19 cellular contexts compared by ENCODE assay signal in the genomic region with DNA sequence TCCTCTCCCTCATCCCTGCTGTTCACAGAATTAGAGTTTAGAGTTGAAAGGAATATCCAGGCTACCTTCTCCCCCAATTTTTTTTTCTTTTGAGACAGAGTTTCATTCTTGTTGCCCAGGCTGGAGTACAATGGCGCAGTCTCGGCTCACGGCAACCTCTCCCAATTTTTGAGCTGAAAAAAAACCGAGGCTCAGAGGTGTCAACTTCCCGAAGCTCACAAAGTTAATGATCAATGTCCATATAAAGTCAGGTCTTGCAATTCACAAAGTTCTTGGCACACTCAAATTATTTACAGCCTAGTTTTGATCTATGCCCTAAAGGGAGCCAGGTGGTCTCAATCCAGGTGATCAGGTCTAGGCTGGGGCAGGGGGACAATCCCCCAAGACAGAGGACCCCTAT. TPM values are rescaled to one million over a fixed set of nuclear protein-coding genes. Genes with fewer than 3 reads are reported as not detected.
DNase-seq lines count a peak whose midpoint lies in the region; ATAC-seq, FAIRE-seq and TF ChIP-seq lines count a peak whose summit lies in the region.
"Had no signal": no experiment of that assay in that cellular context is flagged by ENCODE, and none has a peak within 500 bp of the region (broad histone marks: within the 10 kb centered on the region; RNA-seq: fewer than 3 reads in every experiment).

No MANE protein-coding gene starts in this region.

- no peaks in the 10 kb centered on the region for H3K36me3 ChIP-seq in ES-I3 (ENCODE audit: insufficient read depth, low read length)
- H3K36me3 ChIP-seq in HepG2 (replicated peaks in 1 of 2; ENCODE audit: control insufficient read depth in 1 of 2, insufficient read depth in 2 of 2, low read length in 2 of 2) = no peaks in the 10 kb centered on the region

- H3K4me2 ChIP-seq in HepG2 (ENCODE audit: low read depth, low read length) = peak overlapping the region; percentile 83

- in situ Hi-C loops in HepG2 (cut with HindIII; ENCODE audit: extremely low pct_ligation_motif_present, low pct_unique_long_range_greater_than_20kb) = no loop called here

- H3K9ac ChIP-seq in ES-I3 (ENCODE audit: low read depth, low read length) (peak overlapping the region; percentile 2; the same call in 1 of the 2 replicates), HepG2 (ENCODE audit: insufficient read depth, low read depth, low read length) (peak overlapping the region; percentile 11; the same call in 1 of the 2 replicates)

- CTCF ChIA-PET in WTC11 (lab: Charles Lee) (interaction anchor here (0.9 to 4.3 kb wide), 10 partner anchors 7 to 415 kb away, joined by 3 to 21 read pairs (median 9); a partner anchor contains a TSS), HepG2 (lab: Yijun Ruan, JAX; ENCODE audit: low intra/inter-chr PET ratio, low total read pairs) (no interaction called here)
- CTCF ChIA-PET in activated CD4-positive, alpha-beta memory T cell treated with anti-CD3 and anti-CD28 coated beads, Interleukin-2, amount 10 ng/mL, durations not matched to agents 7 days and 5 days (lab: Charles Lee) = interaction anchor here (1.0 to 1.4 kb wide), 2 partner anchors 19 to 112 kb away, joined by 3 read pairs; a partner anchor contains a TSS

- 0 out of 2 replicates have a peak, but pooled peaks cover 4% of the 10 kb centered on the region for H3K36me3 Mint-ChIP-seq in WTC11
- peaks cover 6% of the 10 kb centered on the region for H3K36me3 Mint-ChIP-seq in progenitor cell of endocrine pancreas (ENCODE audit: insufficient read depth)
- H3K36me3 Mint-ChIP-seq in activated CD4-positive, alpha-beta memory T cell treated with anti-CD3 and anti-CD28 coated beads, Interleukin-2, amount 10 ng/mL, durations not matched to agents 7 days and 5 days (ENCODE audit: low read depth) = no peaks in the 10 kb centered on the region
- H3K36me3 Mint-ChIP-seq in activated naive CD8-positive, alpha-beta T cell treated with anti-CD3 and anti-CD28 coated beads, Interleukin-2, amount 50 U/mL, for 24 hours (ENCODE audit: low read depth) = no peaks in the 10 kb centered on the region
- H3K36me3 Mint-ChIP-seq: CD4-positive, CD25-positive, alpha-beta regulatory T cell had no signal

- H3K4me1 ChIP-seq in ES-I3 (ENCODE audit: insufficient read depth, low read length) (peaks cover 22% of the 10 kb centered on the region), HepG2 (ENCODE audit: insufficient read depth, low read length) (peaks cover 68% of the 10 kb centered on the region)

- ATAC-seq in WTC11 (no peak), HepG2 (no peak)
- ATAC-seq in activated naive CD8-positive, alpha-beta T cell treated with anti-CD3 and anti-CD28 coated beads, Interleukin-2, amount 50 U/mL, for 24 hours = no peak

- no peak overlapping the region for H3K27ac ChIP-seq in HepG2 (ENCODE audit: extremely low read length, insufficient read depth, low read length)

- WGBS in HepG2 (ENCODE audit: low lambda C conversion rate) = 9% methylated on average over 5 of the region's 5 CpGs

- no TSS peak for BruUV-seq in HepG2 (replicated peaks; lab: Mats Ljungman, UMichigan)

- H3K27me3 Mint-ChIP-seq in WTC11 (ENCODE audit: low read depth) (no peaks in the 10 kb centered on the region; the same call in 1 of the 2 replicates), progenitor cell of endocrine pancreas (no peaks in the 10 kb centered on the region)
- peaks cover 12% of the 10 kb centered on the region for H3K27me3 Mint-ChIP-seq in activated CD4-positive, alpha-beta memory T cell treated with anti-CD3 and anti-CD28 coated beads, Interleukin-2, amount 10 ng/mL, durations not matched to agents 7 days and 5 days
- H3K27me3 Mint-ChIP-seq in activated naive CD8-positive, alpha-beta T cell treated with anti-CD3 and anti-CD28 coated beads, Interleukin-2, amount 50 U/mL, for 24 hours = no peaks in the 10 kb centered on the region
- H3K27me3 Mint-ChIP-seq: CD4-positive, CD25-positive, alpha-beta regulatory T cell had no signal

- peak overlapping the region; percentile 78 for H3K27ac Mint-ChIP-seq in WTC11
- H3K27ac Mint-ChIP-seq in progenitor cell of endocrine pancreas = peak overlapping the region; percentile 90
- H3K27ac Mint-ChIP-seq in activated CD4-positive, alpha-beta memory T cell treated with anti-CD3 and anti-CD28 coated beads, Interleukin-2, amount 10 ng/mL, durations not matched to agents 7 days and 5 days = no peak overlapping the region
- H3K27ac Mint-ChIP-seq in activated naive CD8-positive, alpha-beta T cell treated with anti-CD3 and anti-CD28 coated beads, Interleukin-2, amount 50 U/mL, for 24 hours = no peak overlapping the region

- POLR2A ChIA-PET in WTC11 (lab: Charles Lee) (interaction anchor here (0.6 to 1.5 kb wide), 6 partner anchors 9 to 111 kb away, joined by 3 read pairs; no protein-coding TSS in a partner anchor), HepG2 (lab: Yijun Ruan, JAX) (interaction anchor here (0.5 to 3.7 kb wide), 4 partner anchors 9 to 139 kb away, joined by 3 to 28 read pairs (median 5); a partner anchor contains a TSS)
- POLR2A ChIA-PET in activated CD4-positive, alpha-beta memory T cell treated with anti-CD3 and anti-CD28 coated beads, Interleukin-2, amount 10 ng/mL, durations not matched to agents 7 days and 5 days (lab: Charles Lee) = interaction anchor here (0.9 to 3.6 kb wide), 3 partner anchors 8 to 78 kb away, joined by 3 to 20 read pairs (median 4); a partner anchor contains a TSS

- intact Hi-C loops in HepG2 (cut with micrococcal nuclease; ENCODE audit: unreplicated experiment) = loop anchor here (10.0 kb wide), 1 partner anchor 85 kb away; no protein-coding TSS in a partner anchor

- H3K4me3 Mint-ChIP-seq in WTC11 (peak overlapping the region; percentile 21; the same call in 1 of the 2 replicates), progenitor cell of endocrine pancreas (ENCODE audit: low read depth) (no peak overlapping the region)
- no peak overlapping the region for H3K4me3 Mint-ChIP-seq in activated CD4-positive, alpha-beta memory T cell treated with anti-CD3 and anti-CD28 coated beads, Interleukin-2, amount 10 ng/mL, durations not matched to agents 7 days and 5 days
- no peak overlapping the region for H3K4me3 Mint-ChIP-seq in activated naive CD8-positive, alpha-beta T cell treated with anti-CD3 and anti-CD28 coated beads, Interleukin-2, amount 50 U/mL, for 24 hours

- no peaks in the 10 kb centered on the region for H4K20me1 ChIP-seq in HepG2 (ENCODE audit: insufficient read depth, low read length)

- TF ChIP-seq RAD21 in HepG2 (CRISPR knock-in tag; IDR thresholded peaks at IDR 0.05) = no peak

- FAIRE-seq in HepG2 (lab: Jason Lieb, UNC) = no peak
- FAIRE-seq: A204.1, D721Med had no signal

- TF ChIP-seq EP300 in HepG2 (IDR thresholded peaks at IDR 0.05; ENCODE audit: low read depth in 2 of 2, low read length in 2 of 2) (no peak), HepG2 (CRISPR knock-in tag; IDR thresholded peaks at IDR 0.05; ENCODE audit: borderline replicate concordance) (no peak)

- H3K9me3 ChIP-seq in ES-I3 (ENCODE audit: control insufficient read depth, insufficient read depth, low read length) = no peaks in the 10 kb centered on the region
- H3K9me3 ChIP-seq in HepG2 (ENCODE audit: low read length) = no peaks in the 10 kb centered on the region

- H3K27me3 ChIP-seq in HepG2 (ENCODE audit: control insufficient read depth in 1 of 2, insufficient read depth in 2 of 2, low read length in 2 of 2) = no peaks in the 10 kb centered on the region; a peak in 1 of 5 replicates

- DNase-seq in WTC11 (ENCODE audit: low spot score) = no peak
- no peak for DNase-seq in HepG2 (ENCODE audit: low spot score)
- no peak for DNase-seq in progenitor cell of endocrine pancreas (ENCODE audit: low spot score, unreplicated experiment)
- DNase-seq in activated CD4-positive, alpha-beta memory T cell treated with anti-CD3 and anti-CD28 coated beads, Interleukin-2, amount 10 ng/mL, durations not matched to agents 7 days and 5 days = no peak
- DNase-seq in NCI-H2196 treated with DMSO at 0.1 percent for 48 hours (lab: John Stamatoyannopoulos, UW; ENCODE audit: unreplicated experiment) = no peak
- no peak for DNase-seq in activated naive CD8-positive, alpha-beta T cell treated with anti-CD3 and anti-CD28 coated beads, Interleukin-2, amount 50 U/mL, for 24 hours
- no peak for DNase-seq in NCI-H146 (lab: John Stamatoyannopoulos, UW)
- DNase-seq: CD4-positive, CD25-positive, alpha-beta regulatory T cell; DMS79 treated with DMSO at 0.1 percent for 48 hours; GDM1; IMR-90; Kasumi-1; NCI-H1105 treated with DMSO at 0.1 percent for 48 hours; NCI-H2029 treated with DMSO at 0.1 percent for 48 hours; NCI-H524 had no signal

- no peaks in the 10 kb centered on the region for H3K79me2 ChIP-seq in HepG2 (ENCODE audit: insufficient read depth, low read length)

- H3K4me1 Mint-ChIP-seq in WTC11 (peaks cover 42% of the 10 kb centered on the region), progenitor cell of endocrine pancreas (ENCODE audit: low read depth) (peaks cover 27% of the 10 kb centered on the region)
- H3K4me1 Mint-ChIP-seq in activated CD4-positive, alpha-beta memory T cell treated with anti-CD3 and anti-CD28 coated beads, Interleukin-2, amount 10 ng/mL, durations not matched to agents 7 days and 5 days = peaks cover 7% of the 10 kb centered on the region
- H3K4me1 Mint-ChIP-seq in activated naive CD8-positive, alpha-beta T cell treated with anti-CD3 and anti-CD28 coated beads, Interleukin-2, amount 50 U/mL, for 24 hours = peaks cover 2% of the 10 kb centered on the region

- H3K9me3 Mint-ChIP-seq in WTC11 (no peaks in the 10 kb centered on the region), progenitor cell of endocrine pancreas (ENCODE audit: low read depth) (no peaks in the 10 kb centered on the region)
- no peaks in the 10 kb centered on the region for H3K9me3 Mint-ChIP-seq in activated CD4-positive, alpha-beta memory T cell treated with anti-CD3 and anti-CD28 coated beads, Interleukin-2, amount 10 ng/mL, durations not matched to agents 7 days and 5 days
- no peaks in the 10 kb centered on the region for H3K9me3 Mint-ChIP-seq in activated naive CD8-positive, alpha-beta T cell treated with anti-CD3 and anti-CD28 coated beads, Interleukin-2, amount 50 U/mL, for 24 hours

- no peak for TF ChIP-seq CTCF in WTC11 (IDR thresholded peaks at IDR 0.05)
- TF ChIP-seq CTCF in HepG2 (CRISPR knock-in tag; IDR thresholded peaks at IDR 0.05) = no peak
- no peak for TF ChIP-seq CTCF in progenitor cell of endocrine pancreas (IDR thresholded peaks at IDR 0.05; ENCODE audit: unreplicated experiment)

- H3K4me3 ChIP-seq in HepG2 (replicated peaks in 1 of 3; ENCODE audit: insufficient read depth in 1 of 3, low read depth in 2 of 3, low read length in 3 of 3) = peak overlapping the region in 2 of 3 experiments; percentile 9 to 76; a peak in 2 of 6 replicates

- no peak overlapping the region for H2AFZ ChIP-seq in HepG2 (ENCODE audit: low read length)

- no peak for TF ChIP-seq POLR2A in HepG2 (IDR thresholded peaks at IDR 0.05; ENCODE audit: insufficient read depth in 1 of 2, low read depth in 2 of 2, low read length in 2 of 2)

RNA-seq across cellular contexts. Expression of a gene that starts 0.8 kb away (rescaled TPM):
- 47.0 to 52.9 TPM (median 49.0 TPM) in 3 replicates for total RNA-seq in WTC11 (2021)
- 0.29 TPM in 1 of 2 replicates, not detected in the other for total RNA-seq in HepG2 (2016; rRNA removed; fragmentation: Illumina TruSeq; extraction: Trizol)
- 0.20 TPM in 1 of 2 replicates, not detected in the other for total RNA-seq in HepG2 (2016; cell fraction: cytosol; rRNA removed; fragmentation: Illumina TruSeq; extraction: Trizol; ENCODE audit: low read depth)
- 0.18 and 0.50 TPM in 2 replicates for total RNA-seq in HepG2 (2016; cell fraction: insoluble cytoplasmic fraction; rRNA removed; fragmentation: Illumina TruSeq; extraction: Trizol)
- total RNA-seq in HepG2 (2016; cell fraction: membrane; rRNA removed; fragmentation: Illumina TruSeq; extraction: Trizol) = 0.09 TPM in 1 of 2 replicates, not detected in the other
- 0.22 and 0.38 TPM in 2 replicates for total RNA-seq in HepG2 (2016; cell fraction: nucleus; rRNA removed; fragmentation: Illumina TruSeq; extraction: Trizol)
- polyA plus RNA-seq in HepG2 (2011; rRNA removed) = 0.79 and 1.8 TPM in 2 replicates
- 1.6 and 1.9 TPM in 2 replicates for polyA plus RNA-seq in HepG2 (2011; cell fraction: cytosol; rRNA removed)
- polyA plus RNA-seq in HepG2 (2011; cell fraction: nucleus; rRNA removed) = 0.68 and 0.78 TPM in 2 replicates
- 0.32 and 0.55 TPM in 2 replicates for polyA plus RNA-seq in HepG2 (2012)
- polyA plus RNA-seq in HepG2 (2016; cell fraction: cytosol; fragmentation: Illumina TruSeq; extraction: Trizol; ENCODE audit: low read depth) = not detected in 2 replicates
- polyA plus RNA-seq in HepG2 (2016; cell fraction: insoluble cytoplasmic fraction; fragmentation: Illumina TruSeq; extraction: Trizol; ENCODE audit: low read depth) = 0.14 TPM in 1 of 2 replicates, not detected in the other
- polyA plus RNA-seq in HepG2 (2016; cell fraction: membrane; fragmentation: Illumina TruSeq; extraction: Trizol; ENCODE audit: low read depth) = 0.11 TPM in 1 of 2 replicates, not detected in the other
- polyA plus RNA-seq in HepG2 (2016; cell fraction: nucleus; fragmentation: Illumina TruSeq; extraction: Trizol; ENCODE audit: insufficient read depth, low read depth) = 0.28 and 0.51 TPM in 2 replicates
- polyA minus RNA-seq in HepG2 (2011; rRNA and poly(A)+ RNA removed; ENCODE audit: low replicate concordance) = 0.12 TPM in 1 of 2 replicates, not detected in the other
- polyA minus RNA-seq in HepG2 (2011; cell fraction: cytosol; rRNA and poly(A)+ RNA removed) = 0.49 and 0.53 TPM in 2 replicates
- 0.52 and 0.99 TPM in 2 replicates for polyA minus RNA-seq in HepG2 (2011; cell fraction: nucleus; rRNA and poly(A)+ RNA removed)
- total RNA-seq in progenitor cell of endocrine pancreas = 22.9 and 26.0 TPM in 2 replicates
- total RNA-seq in activated CD4-positive, alpha-beta memory T cell treated with anti-CD3 and anti-CD28 coated beads, Interleukin-2, amount 10 ng/mL, durations not matched to agents 7 days and 5 days = not detected
- total RNA-seq: IMR-90 had no signal
- polyA plus RNA-seq: IMR-90 had no signal

RNA-seq across cellular contexts. Expression of a gene that starts 7.6 kb away (rescaled TPM):
- total RNA-seq in WTC11 (2021) (61.1 to 91.7 TPM (median 69.3 TPM) in 3 replicates), HepG2 (2016; rRNA removed; fragmentation: Illumina TruSeq; extraction: Trizol) (6.8 and 23.9 TPM in 2 replicates), progenitor cell of endocrine pancreas (236 and 246 TPM in 2 replicates)
- total RNA-seq in HepG2 (2016; cell fraction: cytosol; rRNA removed; fragmentation: Illumina TruSeq; extraction: Trizol; ENCODE audit: low read depth) = 8.4 and 11.8 TPM in 2 replicates
- 6.3 and 23.7 TPM in 2 replicates for total RNA-seq in HepG2 (2016; cell fraction: insoluble cytoplasmic fraction; rRNA removed; fragmentation: Illumina TruSeq; extraction: Trizol)
- total RNA-seq in HepG2 (2016; cell fraction: membrane; rRNA removed; fragmentation: Illumina TruSeq; extraction: Trizol) = 9.0 and 9.3 TPM in 2 replicates
- 45.2 and 52.0 TPM in 2 replicates for total RNA-seq in HepG2 (2016; cell fraction: nucleus; rRNA removed; fragmentation: Illumina TruSeq; extraction: Trizol)
- polyA plus RNA-seq in HepG2 (2011; rRNA removed) = 53.3 and 68.4 TPM in 2 replicates
- polyA plus RNA-seq in HepG2 (2011; cell fraction: cytosol; rRNA removed) = 12.0 and 12.6 TPM in 2 replicates
- 382 and 397 TPM in 2 replicates for polyA plus RNA-seq in HepG2 (2011; cell fraction: nucleus; rRNA removed)
- polyA plus RNA-seq in HepG2 (2012) = 27.8 and 32.4 TPM in 2 replicates
- polyA plus RNA-seq in HepG2 (2016; cell fraction: cytosol; fragmentation: Illumina TruSeq; extraction: Trizol; ENCODE audit: low read depth) = 1.2 and 1.4 TPM in 2 replicates
- polyA plus RNA-seq in HepG2 (2016; cell fraction: insoluble cytoplasmic fraction; fragmentation: Illumina TruSeq; extraction: Trizol; ENCODE audit: low read depth) = 5.6 and 6.1 TPM in 2 replicates
- polyA plus RNA-seq in HepG2 (2016; cell fraction: membrane; fragmentation: Illumina TruSeq; extraction: Trizol; ENCODE audit: low read depth) = 2.8 and 3.1 TPM in 2 replicates
- polyA plus RNA-seq in HepG2 (2016; cell fraction: nucleus; fragmentation: Illumina TruSeq; extraction: Trizol; ENCODE audit: insufficient read depth, low read depth) = 77.1 and 87.3 TPM in 2 replicates
- polyA minus RNA-seq in HepG2 (2011; rRNA and poly(A)+ RNA removed; ENCODE audit: low replicate concordance) = 69.8 and 79.8 TPM in 2 replicates
- polyA minus RNA-seq in HepG2 (2011; cell fraction: cytosol; rRNA and poly(A)+ RNA removed) = 11.9 and 15.7 TPM in 2 replicates
- 124 and 138 TPM in 2 replicates for polyA minus RNA-seq in HepG2 (2011; cell fraction: nucleus; rRNA and poly(A)+ RNA removed)
- total RNA-seq in activated CD4-positive, alpha-beta memory T cell treated with anti-CD3 and anti-CD28 coated beads, Interleukin-2, amount 10 ng/mL, durations not matched to agents 7 days and 5 days = 100 to 1,000 TPM; 126 to 127 TPM

RNA-seq across cellular contexts. Expression of a gene that starts 34.3 kb away (rescaled TPM):
- 81.5 to 90.3 TPM (median 86.0 TPM) in 3 replicates for total RNA-seq in WTC11 (2021)
- total RNA-seq in HepG2 (2016; rRNA removed; fragmentation: Illumina TruSeq; extraction: Trizol) = 47.8 and 49.5 TPM in 2 replicates
- 8.2 and 9.6 TPM in 2 replicates for total RNA-seq in HepG2 (2016; cell fraction: cytosol; rRNA removed; fragmentation: Illumina TruSeq; extraction: Trizol; ENCODE audit: low read depth)
- total RNA-seq in HepG2 (2016; cell fraction: insoluble cytoplasmic fraction; rRNA removed; fragmentation: Illumina TruSeq; extraction: Trizol) = 45.9 and 51.2 TPM in 2 replicates
- 16.1 and 17.9 TPM in 2 replicates for total RNA-seq in HepG2 (2016; cell fraction: membrane; rRNA removed; fragmentation: Illumina TruSeq; extraction: Trizol)
- 31.1 and 42.8 TPM in 2 replicates for total RNA-seq in HepG2 (2016; cell fraction: nucleus; rRNA removed; fragmentation: Illumina TruSeq; extraction: Trizol)
- 47.2 and 54.2 TPM in 2 replicates for polyA plus RNA-seq in HepG2 (2011; rRNA removed)
- 25.8 and 40.7 TPM in 2 replicates for polyA plus RNA-seq in HepG2 (2011; cell fraction: cytosol; rRNA removed)
- polyA plus RNA-seq in HepG2 (2011; cell fraction: nucleus; rRNA removed) = 98.0 and 106 TPM in 2 replicates
- 29.7 and 35.8 TPM in 2 replicates for polyA plus RNA-seq in HepG2 (2012)
- 3.9 and 4.7 TPM in 2 replicates for polyA plus RNA-seq in HepG2 (2016; cell fraction: cytosol; fragmentation: Illumina TruSeq; extraction: Trizol; ENCODE audit: low read depth)
- 51.7 and 55.3 TPM in 2 replicates for polyA plus RNA-seq in HepG2 (2016; cell fraction: insoluble cytoplasmic fraction; fragmentation: Illumina TruSeq; extraction: Trizol; ENCODE audit: low read depth)
- 8.9 and 9.2 TPM in 2 replicates for polyA plus RNA-seq in HepG2 (2016; cell fraction: membrane; fragmentation: Illumina TruSeq; extraction: Trizol; ENCODE audit: low read depth)
- polyA plus RNA-seq in HepG2 (2016; cell fraction: nucleus; fragmentation: Illumina TruSeq; extraction: Trizol; ENCODE audit: insufficient read depth, low read depth) = 87.0 and 102 TPM in 2 replicates
- 56.1 and 62.6 TPM in 2 replicates for polyA minus RNA-seq in HepG2 (2011; rRNA and poly(A)+ RNA removed; ENCODE audit: low replicate concordance)
- polyA minus RNA-seq in HepG2 (2011; cell fraction: cytosol; rRNA and poly(A)+ RNA removed) = 13.5 and 15.9 TPM in 2 replicates
- polyA minus RNA-seq in HepG2 (2011; cell fraction: nucleus; rRNA and poly(A)+ RNA removed) = 14.4 and 15.9 TPM in 2 replicates
- 54.5 and 54.8 TPM in 2 replicates for total RNA-seq in progenitor cell of endocrine pancreas
- total RNA-seq in activated CD4-positive, alpha-beta memory T cell treated with anti-CD3 and anti-CD28 coated beads, Interleukin-2, amount 10 ng/mL, durations not matched to agents 7 days and 5 days = 100 to 1,000 TPM; 101 to 105 TPM

RNA-seq across cellular contexts. Expression of a gene that starts 51.3 kb away (rescaled TPM):
- total RNA-seq in WTC11 (2021) (13.9 to 15.5 TPM (median 14.0 TPM) in 3 replicates), HepG2 (2016; rRNA removed; fragmentation: Illumina TruSeq; extraction: Trizol) (0.13 and 0.15 TPM in 2 replicates), progenitor cell of endocrine pancreas (0.22 and 0.51 TPM in 2 replicates)
- total RNA-seq in HepG2 (2016; cell fraction: cytosol; rRNA removed; fragmentation: Illumina TruSeq; extraction: Trizol; ENCODE audit: low read depth) = not detected in 2 replicates
- total RNA-seq in HepG2 (2016; cell fraction: insoluble cytoplasmic fraction; rRNA removed; fragmentation: Illumina TruSeq; extraction: Trizol) = 0.11 TPM in 1 of 2 replicates, not detected in the other
- total RNA-seq in HepG2 (2016; cell fraction: membrane; rRNA removed; fragmentation: Illumina TruSeq; extraction: Trizol) = not detected in 2 replicates
- total RNA-seq in HepG2 (2016; cell fraction: nucleus; rRNA removed; fragmentation: Illumina TruSeq; extraction: Trizol) = 0.28 TPM in 1 of 2 replicates, not detected in the other
- 0.33 and 0.42 TPM in 2 replicates for polyA plus RNA-seq in HepG2 (2011; rRNA removed)
- 0.42 and 0.65 TPM in 2 replicates for polyA plus RNA-seq in HepG2 (2011; cell fraction: cytosol; rRNA removed)
- polyA plus RNA-seq in HepG2 (2011; cell fraction: nucleus; rRNA removed) = 0.16 and 0.28 TPM in 2 replicates
- polyA plus RNA-seq in HepG2 (2012) = 0.29 and 0.47 TPM in 2 replicates
- not detected in 2 replicates for polyA plus RNA-seq in HepG2 (2016; cell fraction: cytosol; fragmentation: Illumina TruSeq; extraction: Trizol; ENCODE audit: low read depth)
- not detected in 2 replicates for polyA plus RNA-seq in HepG2 (2016; cell fraction: insoluble cytoplasmic fraction; fragmentation: Illumina TruSeq; extraction: Trizol; ENCODE audit: low read depth)
- polyA plus RNA-seq in HepG2 (2016; cell fraction: membrane; fragmentation: Illumina TruSeq; extraction: Trizol; ENCODE audit: low read depth) = 0.08 TPM in 1 of 2 replicates, not detected in the other
- not detected in 2 replicates for polyA plus RNA-seq in HepG2 (2016; cell fraction: nucleus; fragmentation: Illumina TruSeq; extraction: Trizol; ENCODE audit: insufficient read depth, low read depth)
- polyA minus RNA-seq in HepG2 (2011; rRNA and poly(A)+ RNA removed; ENCODE audit: low replicate concordance) = 0.28 TPM in 1 of 2 replicates, not detected in the other
- not detected in 2 replicates for polyA minus RNA-seq in HepG2 (2011; cell fraction: cytosol; rRNA and poly(A)+ RNA removed)
- polyA minus RNA-seq in HepG2 (2011; cell fraction: nucleus; rRNA and poly(A)+ RNA removed) = not detected in 2 replicates
- total RNA-seq in activated CD4-positive, alpha-beta memory T cell treated with anti-CD3 and anti-CD28 coated beads, Interleukin-2, amount 10 ng/mL, durations not matched to agents 7 days and 5 days = not detected
- total RNA-seq: CD4-positive, CD25-positive, alpha-beta regulatory T cell; H4; IMR-90 had no signal
- polyA plus RNA-seq: CD4-positive, CD25-positive, alpha-beta regulatory T cell; IMR-90 had no signal

Comparison
In these comparisons a context has a peak if more than half of its experiments do, and no peak if none do; other contexts are left out.
1. H3K27ac Mint-ChIP-seq: peak in WTC11 (single experiment) and progenitor cell of endocrine pancreas (single experiment); none in activated CD4-positive, alpha-beta memory T cell treated with anti-CD3 and anti-CD28 coated beads, Interleukin-2, amount 10 ng/mL, durations not matched to agents 7 days and 5 days (single experiment) and activated naive CD8-positive, alpha-beta T cell treated with anti-CD3 and anti-CD28 coated beads, Interleukin-2, amount 50 U/mL, for 24 hours (single experiment).
2. RNA of a gene that starts 0.8 kb away (total RNA-seq): 47.0 to 52.9 TPM in WTC11 and 22.9 to 26.0 TPM in progenitor cell of endocrine pancreas; 0.09 to 0.50 TPM in HepG2 and not detected in activated CD4-positive, alpha-beta memory T cell treated with anti-CD3 and anti-CD28 coated beads, Interleukin-2, amount 10 ng/mL, durations not matched to agents 7 days and 5 days; every median in the first group is over 10 times any median in the second.